In the genomic region with DNA sequence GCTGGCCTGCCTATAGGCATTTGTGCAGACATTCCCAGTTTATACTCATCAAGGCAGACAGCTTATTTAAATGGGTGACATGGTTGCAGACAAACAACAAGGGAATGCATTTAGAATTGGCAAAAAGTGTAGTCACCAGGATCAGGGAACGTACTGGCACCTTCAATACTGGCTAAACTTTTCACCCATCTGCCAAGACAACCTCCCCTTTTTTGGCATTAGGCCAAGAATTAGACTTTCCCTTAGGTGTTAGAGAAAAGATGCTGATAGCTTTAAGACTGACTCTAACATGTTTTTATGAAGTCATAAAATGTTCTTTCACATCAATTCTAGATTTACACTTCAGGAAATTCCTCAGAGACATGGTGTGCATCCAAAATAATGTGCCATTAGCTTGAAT, we compare ENCODE assay signal across 14 cellular contexts.
"Had no signal": no experiment of that assay in that cellular context is flagged by ENCODE, and none has a peak within 500 bp of the region (broad histone marks: within the 10 kb centered on the region; RNA-seq: fewer than 3 reads in every experiment).

No MANE protein-coding gene starts in this region.

- H3K9ac ChIP-seq: neural progenitor cell had no signal

- H3K4me2 ChIP-seq: neural progenitor cell had no signal

- H3K9me3 ChIP-seq: breast epithelium, gastrocnemius medialis, heart right ventricle, lower lobe of right lung had no signal

- H3K36me3 ChIP-seq: breast epithelium, gastrocnemius medialis, lower lobe of right lung, neural progenitor cell, WERI-Rb-1 had no signal

- ATAC-seq: activated naive CD8-positive, alpha-beta T cell treated with anti-CD3 and anti-CD28 coated beads, Interleukin-2, amount 50 U/mL, for 24 hours; gastrocnemius medialis; lower lobe of right lung; stimulated activated effector memory CD8-positive, alpha-beta T cell treated with anti-CD3 and anti-CD28 coated beads, Interleukin-12 subunit alpha, Interleukin-12 subunit beta, amount 100 ng/mL, for 72 hours had no signal

- H3K27ac ChIP-seq: breast epithelium, gastrocnemius medialis, heart right ventricle, lower lobe of right lung, neural progenitor cell, WERI-Rb-1 had no signal

- H3K4me3 ChIP-seq: breast epithelium, gastrocnemius medialis, heart right ventricle, lower lobe of right lung, neural progenitor cell had no signal

- H2AFZ ChIP-seq: neural progenitor cell had no signal

- H3K27me3 ChIP-seq: breast epithelium, gastrocnemius medialis, heart right ventricle, neural progenitor cell had no signal

- H3K4me1 ChIP-seq: breast epithelium, gastrocnemius medialis, heart right ventricle, lower lobe of right lung, neural progenitor cell had no signal

- DNase-seq: activated CD4-positive, alpha-beta T cell treated with anti-CD3 and anti-CD28 coated beads, Interleukin-2, amount 50 U/mL, for 48 hours; activated naive CD4-positive, alpha-beta T cell treated with anti-CD3 and anti-CD28 coated beads for 36 hours; activated naive CD8-positive, alpha-beta T cell treated with anti-CD3 and anti-CD28 coated beads, Interleukin-2, amount 50 U/mL, for 24 hours; activated T-cell treated with anti-CD3 and anti-CD28 coated beads, Interleukin-2, amount 50 U/mL, for 1 hour; aorta; endodermal cell; gastrocnemius medialis; heart right ventricle; lower lobe of right lung; stimulated activated CD4-positive, alpha-beta T cell treated with anti-CD3 and anti-CD28 coated beads, Interleukin-1b, Interleukin-23, amount 100 ng/mL, for 48 hours; WERI-Rb-1 had no signal
